In genomic region chr7:142785841-142786250, GRCh38 we compare ENCODE assay signal across 13 cellular contexts. TPM values are rescaled to one million over a fixed set of nuclear protein-coding genes. Genes with fewer than 3 reads are reported as not detected.
A peak's percentile ranks its signal among the peaks of the same experiment; 100 is the strongest.
DNase-seq lines count a peak whose midpoint lies in the region; ATAC-seq and TF ChIP-seq lines count a peak whose summit lies in the region.
"Had no signal": no experiment of that assay in that cellular context is flagged by ENCODE, and none has a peak within 500 bp of the region (broad histone marks: within the 10 kb centered on the region; RNA-seq: fewer than 3 reads in every experiment).

No MANE protein-coding gene starts in this region.

- H3K27ac Mint-ChIP-seq in CD8-positive, alpha-beta T cell, result peak overlapping the region; percentile 99
- H3K27ac Mint-ChIP-seq in activated CD4-positive, alpha-beta T cell treated with anti-CD3 and anti-CD28 coated beads, Interleukin-2, amount 10 ng/mL, durations not matched to agents 24 days and 14 days, result peak overlapping the region; percentile 93
- peak overlapping the region; percentile 100 for H3K27ac Mint-ChIP-seq in activated naive CD4-positive, alpha-beta T cell treated with anti-CD3 and anti-CD28 coated beads, Interleukin-2, amount 10 ng/mL, durations not matched to agents 7 days and 5 days
- H3K27ac Mint-ChIP-seq: nephron had no signal

- WGBS in spleen, 5 donors, result 66 to 80% (median 78%) methylated on average over 8 of the region's 8 CpGs

- POLR2A ChIA-PET in CD8-positive, alpha-beta T cell (lab: Charles Lee), result interaction anchor here (0.6 to 21.9 kb wide), 9 partner anchors 11 to 594 kb away, joined by 3 to 2372 read pairs (median 5); no protein-coding TSS in a partner anchor

- peak; percentile 82 for ATAC-seq in CD8-positive, alpha-beta T cell
- ATAC-seq in sciatic nerve (no peak), HG02798 (IDR thresholded peaks at IDR 0.05; ENCODE audit: poor library complexity, unreplicated experiment) (no peak), GM18520 (IDR thresholded peaks at IDR 0.05; ENCODE audit: unreplicated experiment) (no peak)

- peak overlapping the region; percentile 49 for H3K4me3 ChIP-seq in CD8-positive, alpha-beta T cell (ENCODE audit: low read depth, low read length)
- H3K4me3 ChIP-seq in spleen, result peak overlapping the region in 1 of 8 donors; percentile 64

- peak overlapping the region; percentile 98 for H3K4me3 Mint-ChIP-seq in CD8-positive, alpha-beta T cell
- H3K4me3 Mint-ChIP-seq in activated CD4-positive, alpha-beta T cell treated with anti-CD3 and anti-CD28 coated beads, Interleukin-2, amount 10 ng/mL, durations not matched to agents 24 days and 14 days, result peak overlapping the region; percentile 79
- peak overlapping the region; percentile 73 for H3K4me3 Mint-ChIP-seq in activated naive CD4-positive, alpha-beta T cell treated with anti-CD3 and anti-CD28 coated beads, Interleukin-2, amount 10 ng/mL, durations not matched to agents 7 days and 5 days
- H3K4me3 Mint-ChIP-seq: nephron had no signal

- no peak for TF ChIP-seq CTCF in CD8-positive, alpha-beta T cell (IDR thresholded peaks at IDR 0.05)
- TF ChIP-seq CTCF in spleen (IDR thresholded peaks at IDR 0.05 in 8 of 11, conservative IDR thresholded peaks at IDR 0.05 in 3 of 11), result no peak

- peaks cover 16% of the 10 kb centered on the region for H3K4me1 Mint-ChIP-seq in CD8-positive, alpha-beta T cell (ENCODE audit: low read depth)
- peaks cover 6% of the 10 kb centered on the region for H3K4me1 Mint-ChIP-seq in activated CD4-positive, alpha-beta T cell treated with anti-CD3 and anti-CD28 coated beads, Interleukin-2, amount 10 ng/mL, durations not matched to agents 24 days and 14 days
- H3K4me1 Mint-ChIP-seq in activated naive CD4-positive, alpha-beta T cell treated with anti-CD3 and anti-CD28 coated beads, Interleukin-2, amount 10 ng/mL, durations not matched to agents 7 days and 5 days, result peaks cover 22% of the 10 kb centered on the region

- H3K36me3 Mint-ChIP-seq in CD8-positive, alpha-beta T cell, result peaks cover 39% of the 10 kb centered on the region
- H3K36me3 Mint-ChIP-seq in activated CD4-positive, alpha-beta T cell treated with anti-CD3 and anti-CD28 coated beads, Interleukin-2, amount 10 ng/mL, durations not matched to agents 24 days and 14 days (ENCODE audit: low read depth), result peaks cover 39% of the 10 kb centered on the region
- H3K36me3 Mint-ChIP-seq in activated naive CD4-positive, alpha-beta T cell treated with anti-CD3 and anti-CD28 coated beads, Interleukin-2, amount 10 ng/mL, durations not matched to agents 7 days and 5 days, result peaks cover 35% of the 10 kb centered on the region

- intact Hi-C loops in CD8-positive, alpha-beta T cell (cut with DNase I, micrococcal nuclease), result loop anchor here (1.0 to 5.0 kb wide), 4 partner anchors 11 to 169 kb away; no protein-coding TSS in a partner anchor
- intact Hi-C loops in activated CD4-positive, alpha-beta T cell treated with anti-CD3 and anti-CD28 coated beads, Interleukin-2, amount 10 ng/mL, durations not matched to agents 24 days and 14 days (cut with micrococcal nuclease), result loop anchor here (1.0 kb wide), 2 partner anchors 12 to 23 kb away; no protein-coding TSS in a partner anchor
- intact Hi-C loops in spleen (cut with DNase I; ENCODE audit: low total_unique reads), result no loop called here
- intact Hi-C loops in sciatic nerve (cut with DNase I), result no loop called here

- peaks cover 8% of the 10 kb centered on the region for H3K4me1 ChIP-seq in CD8-positive, alpha-beta T cell (ENCODE audit: insufficient read depth, low read length)
- H3K4me1 ChIP-seq in spleen, result peaks cover 0 to 28% (median 9%) of the 10 kb centered on the region in 6 donors

- peak; percentile 64 to 92 (median 75) for DNase-seq in CD8-positive, alpha-beta T cell
- DNase-seq in activated CD4-positive, alpha-beta T cell treated with anti-CD3 and anti-CD28 coated beads, Interleukin-2, amount 10 ng/mL, durations not matched to agents 24 days and 14 days, result peak; percentile 93
- peak; percentile 87 for DNase-seq in activated naive CD4-positive, alpha-beta T cell treated with anti-CD3 and anti-CD28 coated beads, Interleukin-2, amount 10 ng/mL, durations not matched to agents 7 days and 5 days
- DNase-seq in spleen (peak; percentile 86), sciatic nerve (ENCODE audit: low spot score) (no peak), NCI-H2107 treated with DMSO at 0.1 percent for 48 hours (lab: John Stamatoyannopoulos, UW; ENCODE audit: unreplicated experiment) (no peak)
- DNase-seq: amniotic stem cell, KBM-7, NCI-H2171 treated with DMSO at 0.1 percent for 48 hours, SHP77 treated with DMSO at 0.1 percent for 48 hours had no signal

- peak in 1 of 3 donors; percentile 21 for TF ChIP-seq POLR2A in spleen (IDR thresholded peaks at IDR 0.05)

- peak overlapping the region; percentile 98 for H3K27ac ChIP-seq in CD8-positive, alpha-beta T cell (ENCODE audit: low read depth, low read length)
- peak overlapping the region in 5 of 8 donors; percentile 26 to 97 (median 72) for H3K27ac ChIP-seq in spleen

- no peaks in the 10 kb centered on the region for H3K9me3 ChIP-seq in CD8-positive, alpha-beta T cell (ENCODE audit: low read length)
- H3K9me3 ChIP-seq in spleen, result no peaks in the 10 kb centered on the region

- no peaks in the 10 kb centered on the region for H3K9me3 Mint-ChIP-seq in CD8-positive, alpha-beta T cell
- H3K9me3 Mint-ChIP-seq in activated CD4-positive, alpha-beta T cell treated with anti-CD3 and anti-CD28 coated beads, Interleukin-2, amount 10 ng/mL, durations not matched to agents 24 days and 14 days, result no peaks in the 10 kb centered on the region
- H3K9me3 Mint-ChIP-seq in activated naive CD4-positive, alpha-beta T cell treated with anti-CD3 and anti-CD28 coated beads, Interleukin-2, amount 10 ng/mL, durations not matched to agents 7 days and 5 days, result no peaks in the 10 kb centered on the region
- H3K9me3 Mint-ChIP-seq: nephron had no signal

- CTCF ChIA-PET in CD8-positive, alpha-beta T cell (lab: Charles Lee), result interaction anchor here (1.6 to 19.9 kb wide), 3 partner anchors 12 to 72 kb away, joined by 8 to 490 read pairs (median 31); no protein-coding TSS in a partner anchor
- CTCF ChIA-PET in activated naive CD4-positive, alpha-beta T cell treated with anti-CD3 and anti-CD28 coated beads, Interleukin-2, amount 10 ng/mL, durations not matched to agents 7 days and 5 days (lab: Charles Lee), result interaction anchor here (0.9 to 21.8 kb wide), 7 partner anchors 12 to 250 kb away, joined by 3 to 346 read pairs (median 6); no protein-coding TSS in a partner anchor

- H3K36me3 ChIP-seq in CD8-positive, alpha-beta T cell (ENCODE audit: insufficient read depth, low read length), result peaks cover 11% of the 10 kb centered on the region
- H3K36me3 ChIP-seq in spleen, result no peaks in the 10 kb centered on the region

- no peaks in the 10 kb centered on the region for H3K27me3 ChIP-seq in CD8-positive, alpha-beta T cell (ENCODE audit: insufficient read depth, low read length)
- peaks cover 0 to 10% (median 0%) of the 10 kb centered on the region in 7 donors for H3K27me3 ChIP-seq in spleen (replicated peaks in 1 of 7)

- H3K27me3 Mint-ChIP-seq in CD8-positive, alpha-beta T cell (ENCODE audit: low read depth), result no peaks in the 10 kb centered on the region
- no peaks in the 10 kb centered on the region for H3K27me3 Mint-ChIP-seq in activated CD4-positive, alpha-beta T cell treated with anti-CD3 and anti-CD28 coated beads, Interleukin-2, amount 10 ng/mL, durations not matched to agents 24 days and 14 days
- H3K27me3 Mint-ChIP-seq in activated naive CD4-positive, alpha-beta T cell treated with anti-CD3 and anti-CD28 coated beads, Interleukin-2, amount 10 ng/mL, durations not matched to agents 7 days and 5 days, result no peaks in the 10 kb centered on the region

RNA-seq across cellular contexts. Expression of gene PRSS2, which starts 15.1 kb away (rescaled TPM):
- total RNA-seq in CD8-positive, alpha-beta T cell, result not detected
- total RNA-seq in activated CD4-positive, alpha-beta T cell treated with anti-CD3 and anti-CD28 coated beads, Interleukin-2, amount 10 ng/mL, durations not matched to agents 24 days and 14 days, result not detected in 2 replicates
- total RNA-seq in spleen (10 to 100 TPM in 2 of 7 donors, 1 to 10 TPM in 1, not detected in 4; 3.8 to 14.5 (median 11.1) TPM), sciatic nerve (6.0 TPM)
- 1 to 10 TPM; 1.1 to 1.3 (median 1.2) TPM for polyA plus RNA-seq in spleen

RNA-seq across cellular contexts. Expression of gene PRSS1, which starts 36.6 kb away (rescaled TPM):
- total RNA-seq in CD8-positive, alpha-beta T cell, result not detected
- total RNA-seq in activated CD4-positive, alpha-beta T cell treated with anti-CD3 and anti-CD28 coated beads, Interleukin-2, amount 10 ng/mL, durations not matched to agents 24 days and 14 days, result not detected in 2 replicates
- total RNA-seq in spleen (1 to 10 TPM in 3 of 7 donors, not detected in 4; 2.9 to 6.3 (median 3.0) TPM), sciatic nerve (4.7 TPM)
- 1 to 10 TPM in 2 of 3 donors, under 1 TPM in 1; 0.88 to 1.4 (median 1.2) TPM for polyA plus RNA-seq in spleen

Comparison
In these comparisons a context has a peak if more than half of its experiments do, and no peak if none do; other contexts are left out.
1. DNase-seq: peak in CD8-positive, alpha-beta T cell (7 of 7), activated CD4-positive, alpha-beta T cell treated with anti-CD3 and anti-CD28 coated beads, Interleukin-2, amount 10 ng/mL, durations not matched to agents 24 days and 14 days (single experiment), activated naive CD4-positive, alpha-beta T cell treated with anti-CD3 and anti-CD28 coated beads, Interleukin-2, amount 10 ng/mL, durations not matched to agents 7 days and 5 days (single experiment) and spleen (single experiment); none in sciatic nerve (single experiment) and NCI-H2107 treated with DMSO at 0.1 percent for 48 hours (single experiment).
2. intact Hi-C loops: an anchor here in CD8-positive, alpha-beta T cell (1.0 to 5.0 kb wide) and activated CD4-positive, alpha-beta T cell treated with anti-CD3 and anti-CD28 coated beads, Interleukin-2, amount 10 ng/mL, durations not matched to agents 24 days and 14 days (1.0 kb wide); none called in spleen and sciatic nerve.
3. Peak in every context shown above with its lines, with median percentiles within 50 percentile points of each other: H3K27ac Mint-ChIP-seq and H3K4me3 Mint-ChIP-seq.